ENCODE assay signal across 23 cellular contexts in the genomic region with DNA sequence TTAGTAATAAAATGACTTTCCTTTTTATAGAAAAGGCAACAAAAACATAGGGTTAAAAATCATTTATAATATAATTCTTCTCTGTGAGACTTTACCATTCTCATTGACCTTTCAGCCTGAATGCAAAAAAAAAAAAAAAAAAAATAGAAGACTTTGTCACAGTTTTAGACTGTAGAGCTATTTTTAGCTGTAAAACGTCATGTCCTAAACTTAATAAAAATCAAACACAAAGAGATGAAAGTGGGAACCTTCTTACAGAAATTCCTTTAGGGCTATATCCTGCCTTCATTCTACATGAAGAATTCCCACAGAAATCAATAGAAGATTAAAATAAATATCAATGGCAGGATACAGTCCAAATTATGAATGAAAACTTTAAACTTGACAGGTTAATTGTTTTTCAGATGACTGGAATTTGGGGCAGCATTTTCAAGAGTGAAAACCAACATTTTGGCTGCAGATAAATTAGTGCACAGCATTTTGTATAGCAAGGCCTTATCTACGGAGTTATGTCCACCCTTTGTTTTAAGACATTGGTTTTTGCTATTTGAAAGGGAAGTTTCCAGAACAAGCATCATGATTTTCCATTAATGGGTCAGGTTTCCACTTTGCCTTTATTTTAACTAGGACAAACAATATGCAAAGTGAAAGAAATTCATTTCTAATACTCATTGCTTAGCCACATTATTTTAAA.
"Had no signal": no experiment of that assay in that cellular context is flagged by ENCODE, and none has a peak within 500 bp of the region (broad histone marks: within the 10 kb centered on the region; RNA-seq: fewer than 3 reads in every experiment).

No MANE protein-coding gene starts in this region.

- H3K4me1 Mint-ChIP-seq: activated CD4-positive, alpha-beta T cell treated with anti-CD3 and anti-CD28 coated beads, Interleukin-2, amount 10 ng/mL, durations not matched to agents 7 days and 5 days; immature natural killer cell; memory B cell; stimulated activated effector memory CD8-positive, alpha-beta T cell treated with anti-CD3 and anti-CD28 coated beads, Interleukin-12 subunit alpha, Interleukin-12 subunit beta, amount 100 ng/mL, for 72 hours; stimulated activated naive CD8-positive, alpha-beta T cell treated with anti-CD3 and anti-CD28 coated beads, Interleukin-15, amount 100 ng/mL, for 72 hours; T-cell had no signal

- ATAC-seq: activated CD8-positive, alpha-beta T cell treated with anti-CD3 and anti-CD28 coated beads for 36 hours; activated naive CD4-positive, alpha-beta T cell treated with anti-CD3 and anti-CD28 coated beads, Interleukin-2, amount 50 U/mL, for 72 hours; stimulated activated effector memory CD8-positive, alpha-beta T cell treated with anti-CD3 and anti-CD28 coated beads, Interleukin-12 subunit alpha, Interleukin-12 subunit beta, amount 100 ng/mL, for 72 hours; stimulated activated naive CD8-positive, alpha-beta T cell treated with anti-CD3 and anti-CD28 coated beads, Interleukin-15, amount 100 ng/mL, for 72 hours; T-cell had no signal

- H3K9me3 ChIP-seq: breast epithelium, colonic mucosa, esophagus squamous epithelium, suprapubic skin, tibial nerve had no signal

- H3K9ac ChIP-seq: parathyroid adenoma had no signal

- H2AFZ ChIP-seq: hepatocyte, parathyroid adenoma had no signal

- H3K27ac ChIP-seq: colonic mucosa, esophagus squamous epithelium, hepatocyte, parathyroid adenoma, WERI-Rb-1 had no signal

- DNase-seq: activated CD4-positive, alpha-beta T cell treated with anti-CD3 and anti-CD28 coated beads, Interleukin-2, amount 10 ng/mL, durations not matched to agents 7 days and 5 days; activated CD4-positive, CD25-positive, alpha-beta regulatory T cell treated with anti-CD3 and anti-CD28 coated beads, Interleukin-2, amount 50 U/mL, for 72 hours; activated CD8-positive, alpha-beta T cell treated with anti-CD3 and anti-CD28 coated beads for 36 hours; activated T-cell treated with anti-CD3 and anti-CD28 coated beads, Interleukin-2, amount 50 U/mL, for 1 hour; aorta; colonic mucosa; esophagus squamous epithelium; immature natural killer cell; nephron progenitor cell; right cardiac atrium; stimulated activated CD4-positive, alpha-beta T cell treated with anti-CD3 and anti-CD28 coated beads, Interleukin-2, amount 100 ng/mL, for 24 hours; stimulated activated naive CD8-positive, alpha-beta T cell treated with anti-CD3 and anti-CD28 coated beads, Interleukin-15, amount 100 ng/mL, for 72 hours; T-cell; WERI-Rb-1 had no signal

- H3K4me2 ChIP-seq: hepatocyte had no signal

- H3K36me3 ChIP-seq: breast epithelium, colonic mucosa, esophagus squamous epithelium, suprapubic skin, tibial nerve, WERI-Rb-1 had no signal

- H3K9me3 Mint-ChIP-seq: activated CD4-positive, alpha-beta T cell treated with anti-CD3 and anti-CD28 coated beads, Interleukin-2, amount 10 ng/mL, durations not matched to agents 7 days and 5 days; activated CD8-positive, alpha-beta T cell treated with anti-CD3 and anti-CD28 coated beads for 36 hours; activated naive CD4-positive, alpha-beta T cell treated with anti-CD3 and anti-CD28 coated beads, Interleukin-2, amount 50 U/mL, for 72 hours; memory B cell; nephron progenitor cell; stimulated activated naive CD8-positive, alpha-beta T cell treated with anti-CD3 and anti-CD28 coated beads, Interleukin-15, amount 100 ng/mL, for 72 hours; T-cell had no signal

- H3K27ac Mint-ChIP-seq: activated CD4-positive, alpha-beta T cell treated with anti-CD3 and anti-CD28 coated beads, Interleukin-2, amount 10 ng/mL, durations not matched to agents 7 days and 5 days; activated CD8-positive, alpha-beta T cell treated with anti-CD3 and anti-CD28 coated beads for 36 hours; activated naive CD4-positive, alpha-beta T cell treated with anti-CD3 and anti-CD28 coated beads, Interleukin-2, amount 50 U/mL, for 72 hours; immature natural killer cell; memory B cell; stimulated activated effector memory CD8-positive, alpha-beta T cell treated with anti-CD3 and anti-CD28 coated beads, Interleukin-12 subunit alpha, Interleukin-12 subunit beta, amount 100 ng/mL, for 72 hours; stimulated activated naive CD8-positive, alpha-beta T cell treated with anti-CD3 and anti-CD28 coated beads, Interleukin-15, amount 100 ng/mL, for 72 hours; T-cell had no signal

- H3K36me3 Mint-ChIP-seq: activated naive CD4-positive, alpha-beta T cell treated with anti-CD3 and anti-CD28 coated beads, Interleukin-2, amount 50 U/mL, for 72 hours; immature natural killer cell; memory B cell; stimulated activated effector memory CD8-positive, alpha-beta T cell treated with anti-CD3 and anti-CD28 coated beads, Interleukin-12 subunit alpha, Interleukin-12 subunit beta, amount 100 ng/mL, for 72 hours; T-cell had no signal

- H3K27me3 Mint-ChIP-seq: activated CD4-positive, alpha-beta T cell treated with anti-CD3 and anti-CD28 coated beads, Interleukin-2, amount 10 ng/mL, durations not matched to agents 7 days and 5 days; activated CD8-positive, alpha-beta T cell treated with anti-CD3 and anti-CD28 coated beads for 36 hours; memory B cell; stimulated activated naive CD8-positive, alpha-beta T cell treated with anti-CD3 and anti-CD28 coated beads, Interleukin-15, amount 100 ng/mL, for 72 hours; T-cell had no signal

- H3K4me3 Mint-ChIP-seq: activated CD4-positive, alpha-beta T cell treated with anti-CD3 and anti-CD28 coated beads, Interleukin-2, amount 10 ng/mL, durations not matched to agents 7 days and 5 days; activated CD8-positive, alpha-beta T cell treated with anti-CD3 and anti-CD28 coated beads for 36 hours; immature natural killer cell; memory B cell; nephron progenitor cell; stimulated activated effector memory CD8-positive, alpha-beta T cell treated with anti-CD3 and anti-CD28 coated beads, Interleukin-12 subunit alpha, Interleukin-12 subunit beta, amount 100 ng/mL, for 72 hours; stimulated activated naive CD8-positive, alpha-beta T cell treated with anti-CD3 and anti-CD28 coated beads, Interleukin-15, amount 100 ng/mL, for 72 hours; T-cell had no signal

- FAIRE-seq: TTC549 had no signal

- H3K4me3 ChIP-seq: breast epithelium, colonic mucosa, esophagus squamous epithelium, hepatocyte, suprapubic skin, tibial nerve had no signal

- H3K27me3 ChIP-seq: breast epithelium, colonic mucosa, esophagus squamous epithelium, hepatocyte, suprapubic skin, tibial nerve had no signal

- H3K4me1 ChIP-seq: breast epithelium, colonic mucosa, esophagus squamous epithelium, parathyroid adenoma, suprapubic skin had no signal
